Comparison of ENCODE assay signal across 1 cellular context in genomic region chr6:11585426-11586016, GRCh38.
TF ChIP-seq lines count a peak whose summit lies in the region.

No MANE protein-coding gene starts in this region.

TF ChIP-seq in HepG2, 621 proteins besides CTCF, POLR2A, EP300 and RAD21 (continued from another document):
- TF ChIP-seq ZSCAN5A (CRISPR knock-in tag; IDR thresholded peaks at IDR 0.05; ENCODE audit: borderline replicate concordance) (no peak), HMG20A (CRISPR knock-in tag; IDR thresholded peaks at IDR 0.05; ENCODE audit: borderline replicate concordance) (no peak), SMC3 (IDR thresholded peaks at IDR 0.05; ENCODE audit: low read length) (peak; percentile 62; the same call in 1 of the 2 replicates), ZBTB7B (CRISPR knock-in tag; IDR thresholded peaks at IDR 0.05) (no peak), ATF4 (CRISPR knock-in tag; IDR thresholded peaks at IDR 0.05) (peak in 1 of 2 experiments; percentile 87; a peak in 2 of 4 replicates), CEBPG (CRISPR knock-in tag; IDR thresholded peaks at IDR 0.05) (peak; percentile 67), MIXL1 (CRISPR knock-in tag; IDR thresholded peaks at IDR 0.05) (0 out of 2 replicates have a peak, but pooled peaks have one; percentile 22)
